In the genomic region with DNA sequence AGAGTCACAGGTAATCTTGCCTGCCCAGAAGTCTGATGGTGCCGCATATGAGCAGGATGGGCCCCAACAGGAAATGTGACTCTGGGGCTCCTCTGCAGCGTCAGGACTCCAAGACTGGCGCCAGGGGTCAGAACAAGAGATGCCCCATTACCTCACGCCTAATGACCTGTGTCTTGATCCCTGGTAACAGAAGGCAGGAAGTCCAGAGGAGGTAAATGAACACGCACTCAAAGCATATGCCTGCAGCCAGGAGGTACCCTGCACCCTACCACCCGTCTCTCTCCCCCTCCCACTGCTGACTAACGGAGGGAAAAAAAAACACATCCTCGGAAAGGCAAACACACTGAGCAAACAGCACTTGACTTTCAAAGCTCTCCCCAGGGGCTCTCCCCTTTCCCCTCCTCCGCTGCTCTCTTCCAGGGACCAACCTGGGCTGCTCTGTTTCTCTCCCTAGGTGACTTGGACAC, we compare ENCODE assay signal across 12 cellular contexts. TPM values are rescaled to one million over a fixed set of nuclear protein-coding genes. Genes with fewer than 3 reads are reported as not detected.
DNase-seq lines count a peak whose midpoint lies in the region; ATAC-seq and TF ChIP-seq lines count a peak whose summit lies in the region.
"Had no signal": no experiment of that assay in that cellular context is flagged by ENCODE, and none has a peak within 500 bp of the region (broad histone marks: within the 10 kb centered on the region; RNA-seq: fewer than 3 reads in every experiment).

No MANE protein-coding gene starts in this region.

- peak overlapping the region; percentile 62 for H3K27ac Mint-ChIP-seq in T-helper 17 cell
- peak overlapping the region; percentile 46 for H3K27ac Mint-ChIP-seq in neural progenitor cell

- no peaks in the 10 kb centered on the region for H3K36me3 Mint-ChIP-seq in T-helper 17 cell (ENCODE audit: low read depth)
- peaks cover 1% of the 10 kb centered on the region for H3K36me3 Mint-ChIP-seq in neural progenitor cell

- H3K9me3 ChIP-seq in T-helper 17 cell (ENCODE audit: control insufficient read depth, low read length, poor library complexity, severe bottlenecking) (no peaks in the 10 kb centered on the region), neural progenitor cell (ENCODE audit: low read depth) (no peaks in the 10 kb centered on the region)
- H3K9me3 ChIP-seq: esophagus muscularis mucosa, SK-N-SH had no signal

- no peak overlapping the region for H3K4me2 ChIP-seq in neural progenitor cell
- H3K4me2 ChIP-seq: SK-N-SH had no signal

- no peak overlapping the region for H3K4me3 ChIP-seq in H7 (ENCODE audit: insufficient read depth, low read depth, low read length)
- no peak overlapping the region for H3K4me3 ChIP-seq in neural progenitor cell
- H3K4me3 ChIP-seq: esophagus muscularis mucosa had no signal

- TF ChIP-seq CTCF in neural progenitor cell (IDR thresholded peaks at IDR 0.05) = no peak

- H4K20me1 ChIP-seq in neural progenitor cell (ENCODE audit: low read depth) = no peaks in the 10 kb centered on the region

- H3K27me3 Mint-ChIP-seq in T-helper 17 cell = peaks cover 40% of the 10 kb centered on the region
- H3K27me3 Mint-ChIP-seq in neural progenitor cell (ENCODE audit: insufficient read depth, low read depth) = peaks cover 12% of the 10 kb centered on the region

- H3K4me3 Mint-ChIP-seq in T-helper 17 cell = no peak overlapping the region
- H3K4me3 Mint-ChIP-seq in neural progenitor cell = no peak overlapping the region

- ATAC-seq in T-helper 17 cell = no peak
- ATAC-seq in HG03342 (IDR thresholded peaks at IDR 0.05; ENCODE audit: unreplicated experiment) = no peak

- H2AFZ ChIP-seq in neural progenitor cell (replicated peaks) = no peak overlapping the region

- peak; percentile 61 for DNase-seq in H7
- peak; percentile 85 for DNase-seq in NCI-H2029 (lab: John Stamatoyannopoulos, UW)
- no peak for DNase-seq in T-helper 17 cell
- DNase-seq in neural progenitor cell (ENCODE audit: low spot score) = no peak
- no peak for DNase-seq in activated CD4-positive, alpha-beta T cell treated with anti-CD3 and anti-CD28 coated beads, Interleukin-2, amount 50 U/mL, for 48 hours
- no peak for DNase-seq in UCSD-AML1 (lab: John Stamatoyannopoulos, UW; ENCODE audit: unreplicated experiment)
- DNase-seq in NCI-H446 treated with DMSO at 0.1 percent for 48 hours (lab: John Stamatoyannopoulos, UW) = no peak
- DNase-seq: EL, SK-N-SH, trophoblast cell had no signal

- peaks cover 8% of the 10 kb centered on the region for H3K4me1 Mint-ChIP-seq in T-helper 17 cell
- H3K4me1 Mint-ChIP-seq in neural progenitor cell = peaks cover 19% of the 10 kb centered on the region

- H3K36me3 ChIP-seq in H7 (replicated peaks; ENCODE audit: control insufficient read depth, insufficient read depth, low read length) (no peaks in the 10 kb centered on the region), neural progenitor cell (no peaks in the 10 kb centered on the region)
- H3K36me3 ChIP-seq: esophagus muscularis mucosa had no signal

- no peak overlapping the region for H3K27ac ChIP-seq in neural progenitor cell
- H3K27ac ChIP-seq: esophagus muscularis mucosa had no signal

- no peaks in the 10 kb centered on the region for H3K9me3 Mint-ChIP-seq in neural progenitor cell

- H3F3A ChIP-seq in neural progenitor cell (ENCODE audit: low read depth) = no peaks in the 10 kb centered on the region

- peaks cover 22% of the 10 kb centered on the region for H3K4me1 ChIP-seq in neural progenitor cell
- H3K4me1 ChIP-seq: esophagus muscularis mucosa had no signal

- no peaks in the 10 kb centered on the region for H3K79me2 ChIP-seq in neural progenitor cell (ENCODE audit: low read depth)

- H3K27me3 ChIP-seq in H7 (ENCODE audit: control insufficient read depth, insufficient read depth, low read length) (peaks cover 18% of the 10 kb centered on the region), neural progenitor cell (peaks cover 14% of the 10 kb centered on the region)

- H3K9ac ChIP-seq in neural progenitor cell = no peak overlapping the region
- H3K9ac ChIP-seq: SK-N-SH had no signal

RNA-seq across cellular contexts. Expression of a gene that starts 37.3 kb away (rescaled TPM):
- total RNA-seq in H7 (2014; rRNA removed; shearing (Covaris generic)) = 0.15 and 0.55 TPM in 2 replicates
- not detected for total RNA-seq in T-helper 17 cell
- total RNA-seq in neural progenitor cell (ENCODE audit: low replicate concordance) = 0.32 and 4.2 TPM in 2 replicates

RNA-seq across cellular contexts. Expression of a gene that starts 50.9 kb away (rescaled TPM):
- 2.1 and 4.3 TPM in 2 replicates for total RNA-seq in H7 (2014; rRNA removed; shearing (Covaris generic))
- total RNA-seq in T-helper 17 cell (under 1 TPM; 0.26 to 0.70 TPM), neural progenitor cell (ENCODE audit: low replicate concordance) (1.9 and 5.0 TPM in 2 replicates)

Comparison
In these comparisons a context has a peak if more than half of its experiments do, and no peak if none do; other contexts are left out.
1. DNase-seq: peak in H7 (single experiment) and NCI-H2029 (single experiment); none in T-helper 17 cell (0 of 3), neural progenitor cell (single experiment), activated CD4-positive, alpha-beta T cell treated with anti-CD3 and anti-CD28 coated beads, Interleukin-2, amount 50 U/mL, for 48 hours (0 of 2), UCSD-AML1 (single experiment) and NCI-H446 treated with DMSO at 0.1 percent for 48 hours (single experiment).